In genomic region chr16:84643677-84644076, GRCh38 we compare ENCODE assay signal across 12 cellular contexts. TPM values are rescaled to one million over a fixed set of nuclear protein-coding genes. Genes with fewer than 3 reads are reported as not detected.
DNase-seq lines count a peak whose midpoint lies in the region; ATAC-seq and TF ChIP-seq lines count a peak whose summit lies in the region.
"Had no signal": no experiment of that assay in that cellular context is flagged by ENCODE, and none has a peak within 500 bp of the region (broad histone marks: within the 10 kb centered on the region; RNA-seq: fewer than 3 reads in every experiment).

No MANE protein-coding gene starts in this region.

- no peaks in the 10 kb centered on the region for H3K36me3 Mint-ChIP-seq in type B pancreatic cell

- peak; percentile 47 for DNase-seq in NCI-H82 (lab: John Stamatoyannopoulos, UW)
- DNase-seq in NCI-H82 treated with DMSO at 0.1 percent for 48 hours (lab: John Stamatoyannopoulos, UW; ENCODE audit: unreplicated experiment): no peak
- DNase-seq in RWPE2 (ENCODE audit: low spot score): no peak
- peak; percentile 70 for DNase-seq in germinal center (ENCODE audit: low spot score)
- DNase-seq in thoracic aorta (ENCODE audit: low spot score): no peak
- DNase-seq in NCI-H748 treated with DMSO at 0.1 percent for 48 hours (lab: John Stamatoyannopoulos, UW): no peak
- no peak for DNase-seq in type B pancreatic cell (ENCODE audit: extremely low spot score, unreplicated experiment)
- DNase-seq: activated CD4-positive, alpha-beta T cell treated with anti-CD3 and anti-CD28 coated beads, Interleukin-2, amount 50 U/mL, for 4 hours; amygdala; H7; NCI-H1930 had no signal

- no peak overlapping the region for H3K27ac Mint-ChIP-seq in type B pancreatic cell

- H3K27me3 Mint-ChIP-seq in type B pancreatic cell: peaks cover 7% of the 10 kb centered on the region

- no peak overlapping the region for H3K4me3 Mint-ChIP-seq in type B pancreatic cell

- H3K4me1 ChIP-seq in RWPE2 (ENCODE audit: insufficient read depth, poor library complexity, severe bottlenecking): peaks cover 37% of the 10 kb centered on the region
- H3K4me1 ChIP-seq in thoracic aorta (ENCODE audit: control insufficient read depth in 1 of 2, low read depth in 2 of 2): peaks cover 11 to 37% of the 10 kb centered on the region in 2 donors

- no peaks in the 10 kb centered on the region for H3K36me3 ChIP-seq in RWPE2 (ENCODE audit: low read depth)
- no peaks in the 10 kb centered on the region for H3K36me3 ChIP-seq in thoracic aorta

- TF ChIP-seq CTCF in RWPE2 (IDR thresholded peaks at IDR 0.05; ENCODE audit: poor library complexity, severe bottlenecking) (no peak), thoracic aorta (IDR thresholded peaks at IDR 0.05) (no peak), type B pancreatic cell (conservative IDR thresholded peaks at IDR 0.05) (no peak)

- ATAC-seq in RWPE2 (ENCODE audit: low read depth): peak; percentile 31; the same call in 1 of the 3 replicates
- no peak for ATAC-seq in thoracic aorta (ENCODE audit: insufficient number of reproducible peaks, low FRiP score, low read depth)
- ATAC-seq in GM18498 (IDR thresholded peaks at IDR 0.05; ENCODE audit: unreplicated experiment): no peak

- H3K27ac ChIP-seq in RWPE2 (ENCODE audit: poor library complexity, severe bottlenecking) (peak overlapping the region; percentile 71), thoracic aorta (peak overlapping the region; percentile 58 to 59)

- no peaks in the 10 kb centered on the region for H3K9me3 ChIP-seq in RWPE2 (ENCODE audit: severe bottlenecking)
- H3K9me3 ChIP-seq in thoracic aorta: no peaks in the 10 kb centered on the region

- peaks cover 22% of the 10 kb centered on the region for H3K4me1 Mint-ChIP-seq in type B pancreatic cell (ENCODE audit: unreplicated experiment)

- H3K27me3 ChIP-seq in RWPE2 (ENCODE audit: insufficient read depth, poor library complexity, severe bottlenecking): no peaks in the 10 kb centered on the region
- H3K27me3 ChIP-seq in thoracic aorta (replicated peaks; ENCODE audit: insufficient read depth): no peaks in the 10 kb centered on the region

- no peak overlapping the region for H3K4me3 ChIP-seq in RWPE2 (ENCODE audit: severe bottlenecking)
- peak overlapping the region; percentile 30 for H3K4me3 ChIP-seq in thoracic aorta

- no peaks in the 10 kb centered on the region for H3K9me3 Mint-ChIP-seq in type B pancreatic cell

RNA-seq across cellular contexts. Expression of gene KLHL36, which starts 4.6 kb away (rescaled TPM):
- total RNA-seq in thoracic aorta: 10 to 100 TPM; 63.9 to 79.7 TPM
- 40.3 and 64.7 TPM in 2 replicates for total RNA-seq in type B pancreatic cell (ENCODE audit: low replicate concordance)

RNA-seq across cellular contexts. Expression of gene COTL1, which starts 25.8 kb away (rescaled TPM):
- 10 to 100 TPM; 32.0 to 46.8 TPM for total RNA-seq in thoracic aorta
- 75.6 and 179 TPM in 2 replicates for total RNA-seq in type B pancreatic cell (ENCODE audit: low replicate concordance)

RNA-seq across cellular contexts. Expression of gene USP10, which starts 56.1 kb away (rescaled TPM):
- total RNA-seq in thoracic aorta (10 to 100 TPM; 36.7 to 85.2 TPM), type B pancreatic cell (ENCODE audit: low replicate concordance) (97.7 and 110 TPM in 2 replicates)

Comparison
In these comparisons a context has a peak if more than half of its experiments do, and no peak if none do; other contexts are left out.
1. DNase-seq: peak in NCI-H82 (single experiment) and germinal center (single experiment); none in NCI-H82 treated with DMSO at 0.1 percent for 48 hours (single experiment), RWPE2 (single experiment), thoracic aorta (single experiment), NCI-H748 treated with DMSO at 0.1 percent for 48 hours (single experiment) and type B pancreatic cell (single experiment).